Comparison of ENCODE assay signal across 1 cellular context in genomic region chr4:12583286-12583685, GRCh38.
TF ChIP-seq lines count a peak whose summit lies in the region.

No MANE protein-coding gene starts in this region.

TF ChIP-seq in GM23338, 12 proteins besides CTCF, POLR2A, EP300 and RAD21 (continued from another document):
- TF ChIP-seq, protein P1, sequence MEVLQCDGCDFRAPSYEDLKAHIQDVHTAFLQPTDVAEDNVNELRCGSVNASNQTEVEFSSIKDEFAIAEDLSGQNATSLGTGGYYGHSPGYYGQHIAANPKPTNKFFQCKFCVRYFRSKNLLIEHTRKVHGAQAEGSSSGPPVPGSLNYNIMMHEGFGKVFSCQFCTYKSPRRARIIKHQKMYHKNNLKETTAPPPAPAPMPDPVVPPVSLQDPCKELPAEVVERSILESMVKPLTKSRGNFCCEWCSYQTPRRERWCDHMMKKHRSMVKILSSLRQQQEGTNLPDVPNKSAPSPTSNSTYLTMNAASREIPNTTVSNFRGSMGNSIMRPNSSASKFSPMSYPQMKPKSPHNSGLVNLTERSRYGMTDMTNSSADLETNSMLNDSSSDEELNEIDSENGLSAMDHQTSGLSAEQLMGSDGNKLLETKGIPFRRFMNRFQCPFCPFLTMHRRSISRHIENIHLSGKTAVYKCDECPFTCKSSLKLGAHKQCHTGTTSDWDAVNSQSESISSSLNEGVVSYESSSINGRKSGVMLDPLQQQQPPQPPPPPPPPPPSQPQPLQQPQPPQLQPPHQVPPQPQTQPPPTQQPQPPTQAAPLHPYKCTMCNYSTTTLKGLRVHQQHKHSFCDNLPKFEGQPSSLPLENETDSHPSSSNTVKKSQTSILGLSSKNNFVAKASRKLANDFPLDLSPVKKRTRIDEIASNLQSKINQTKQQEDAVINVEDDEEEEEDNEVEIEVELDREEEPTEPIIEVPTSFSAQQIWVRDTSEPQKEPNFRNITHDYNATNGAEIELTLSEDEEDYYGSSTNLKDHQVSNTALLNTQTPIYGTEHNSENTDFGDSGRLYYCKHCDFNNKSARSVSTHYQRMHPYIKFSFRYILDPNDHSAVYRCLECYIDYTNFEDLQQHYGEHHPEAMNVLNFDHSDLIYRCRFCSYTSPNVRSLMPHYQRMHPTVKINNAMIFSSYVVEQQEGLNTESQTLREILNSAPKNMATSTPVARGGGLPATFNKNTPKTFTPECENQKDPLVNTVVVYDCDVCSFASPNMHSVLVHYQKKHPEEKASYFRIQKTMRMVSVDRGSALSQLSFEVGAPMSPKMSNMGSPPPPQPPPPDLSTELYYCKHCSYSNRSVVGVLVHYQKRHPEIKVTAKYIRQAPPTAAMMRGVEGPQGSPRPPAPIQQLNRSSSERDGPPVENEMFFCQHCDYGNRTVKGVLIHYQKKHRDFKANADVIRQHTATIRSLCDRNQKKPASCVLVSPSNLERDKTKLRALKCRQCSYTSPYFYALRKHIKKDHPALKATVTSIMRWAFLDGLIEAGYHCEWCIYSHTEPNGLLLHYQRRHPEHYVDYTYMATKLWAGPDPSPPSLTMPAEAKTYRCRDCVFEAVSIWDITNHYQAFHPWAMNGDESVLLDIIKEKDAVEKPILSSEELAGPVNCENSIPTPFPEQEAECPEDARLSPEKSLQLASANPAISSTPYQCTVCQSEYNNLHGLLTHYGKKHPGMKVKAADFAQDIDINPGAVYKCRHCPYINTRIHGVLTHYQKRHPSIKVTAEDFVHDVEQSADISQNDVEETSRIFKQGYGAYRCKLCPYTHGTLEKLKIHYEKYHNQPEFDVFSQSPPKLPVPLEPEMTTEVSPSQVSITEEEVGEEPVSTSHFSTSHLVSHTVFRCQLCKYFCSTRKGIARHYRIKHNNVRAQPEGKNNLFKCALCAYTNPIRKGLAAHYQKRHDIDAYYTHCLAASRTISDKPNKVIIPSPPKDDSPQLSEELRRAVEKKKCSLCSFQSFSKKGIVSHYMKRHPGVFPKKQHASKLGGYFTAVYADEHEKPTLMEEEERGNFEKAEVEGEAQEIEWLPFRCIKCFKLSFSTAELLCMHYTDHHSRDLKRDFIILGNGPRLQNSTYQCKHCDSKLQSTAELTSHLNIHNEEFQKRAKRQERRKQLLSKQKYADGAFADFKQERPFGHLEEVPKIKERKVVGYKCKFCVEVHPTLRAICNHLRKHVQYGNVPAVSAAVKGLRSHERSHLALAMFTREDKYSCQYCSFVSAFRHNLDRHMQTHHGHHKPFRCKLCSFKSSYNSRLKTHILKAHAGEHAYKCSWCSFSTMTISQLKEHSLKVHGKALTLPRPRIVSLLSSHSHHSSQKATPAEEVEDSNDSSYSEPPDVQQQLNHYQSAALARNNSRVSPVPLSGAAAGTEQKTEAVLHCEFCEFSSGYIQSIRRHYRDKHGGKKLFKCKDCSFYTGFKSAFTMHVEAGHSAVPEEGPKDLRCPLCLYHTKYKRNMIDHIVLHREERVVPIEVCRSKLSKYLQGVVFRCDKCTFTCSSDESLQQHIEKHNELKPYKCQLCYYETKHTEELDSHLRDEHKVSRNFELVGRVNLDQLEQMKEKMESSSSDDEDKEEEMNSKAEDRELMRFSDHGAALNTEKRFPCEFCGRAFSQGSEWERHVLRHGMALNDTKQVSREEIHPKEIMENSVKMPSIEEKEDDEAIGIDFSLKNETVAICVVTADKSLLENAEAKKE (CRISPR knock-in tag; IDR thresholded peaks at IDR 0.05), result no peak
- TF ChIP-seq ZNF331 (CRISPR knock-in tag; IDR thresholded peaks at IDR 0.05; ENCODE audit: low read depth) (no peak), EZH2 (IDR thresholded peaks at IDR 0.05; ENCODE audit: low read depth, unreplicated experiment) (no peak), REST (IDR thresholded peaks at IDR 0.05; ENCODE audit: unreplicated experiment) (no peak), STAT1 (IDR thresholded peaks at IDR 0.05; ENCODE audit: unreplicated experiment) (no peak), NANOG (IDR thresholded peaks at IDR 0.05; ENCODE audit: borderline replicate concordance) (no peak)
